ENCODE assay signal across 32 cellular contexts in genomic region chr4:113070755-113071154, GRCh38.
"Had no signal": no experiment of that assay in that cellular context is flagged by ENCODE, and none has a peak within 500 bp of the region (broad histone marks: within the 10 kb centered on the region; RNA-seq: fewer than 3 reads in every experiment).

No MANE protein-coding gene starts in this region.

- H3K36me3 Mint-ChIP-seq: activated CD4-positive, alpha-beta memory T cell treated with anti-CD3 and anti-CD28 coated beads for 36 hours; activated CD8-positive, alpha-beta memory T cell treated with anti-CD3 and anti-CD28 coated beads, Interleukin-2, amount 10 ng/mL, durations not matched to agents 7 days and 5 days; activated naive CD4-positive, alpha-beta T cell treated with anti-CD3 and anti-CD28 coated beads, Interleukin-2, amount 50 U/mL, for 24 hours; activated naive CD8-positive, alpha-beta T cell treated with anti-CD3 and anti-CD28 coated beads for 36 hours had no signal

- H3K27ac Mint-ChIP-seq: activated CD4-positive, alpha-beta memory T cell treated with anti-CD3 and anti-CD28 coated beads for 36 hours; activated CD4-positive, alpha-beta T cell treated with anti-CD3 and anti-CD28 coated beads for 36 hours; activated CD4-positive, alpha-beta T cell treated with anti-CD3 and anti-CD28 coated beads, Interleukin-2, amount 10 ng/mL, durations not matched to agents 24 days and 14 days; activated CD8-positive, alpha-beta memory T cell treated with anti-CD3 and anti-CD28 coated beads, Interleukin-2, amount 10 ng/mL, durations not matched to agents 7 days and 5 days; activated CD8-positive, alpha-beta T cell treated with anti-CD3 and anti-CD28 coated beads, Interleukin-2, amount 10 ng/mL, durations not matched to agents 7 days and 5 days; activated naive CD4-positive, alpha-beta T cell treated with anti-CD3 and anti-CD28 coated beads for 36 hours; activated naive CD4-positive, alpha-beta T cell treated with anti-CD3 and anti-CD28 coated beads, Interleukin-2, amount 50 U/mL, for 24 hours; activated naive CD8-positive, alpha-beta T cell treated with anti-CD3 and anti-CD28 coated beads for 36 hours; activated naive CD8-positive, alpha-beta T cell treated with anti-CD3 and anti-CD28 coated beads, Interleukin-2, amount 50 U/mL, for 24 hours; activated T-helper 1 cell treated with anti-CD3 and anti-CD28 coated beads, Interleukin-12 subunit alpha, Interleukin-12 subunit beta, Interleukin-2, Interleukin-4 antibody, amounts not matched to agents 30 ng/mL and 10 ng/mL and 1 ng/mL, durations not matched to agents 14 hours and 24 hours and 36 hours; activated T-helper 2 cell treated with anti-CD3 and anti-CD28 coated beads, Interferon-gamma antibody, Interleukin-2, Interleukin-4, amounts not matched to agents 10 μg/mL and 5 μg/mL and 100 μg/mL, durations not matched to agents 14 hours and 24 hours and 36 hours had no signal

- FAIRE-seq: frontal cortex had no signal

- DNase-seq: activated CD4-positive, alpha-beta memory T cell treated with anti-CD3 and anti-CD28 coated beads for 36 hours; activated CD4-positive, alpha-beta T cell treated with anti-CD3 and anti-CD28 coated beads for 36 hours; activated CD4-positive, alpha-beta T cell treated with anti-CD3 and anti-CD28 coated beads, Interleukin-2, amount 10 ng/mL, durations not matched to agents 24 days and 14 days; activated CD4-positive, CD25-positive, alpha-beta regulatory T cell; activated CD4-positive, CD25-positive, alpha-beta regulatory T cell treated with anti-CD3 and anti-CD28 coated beads, Interleukin-2, amount 50 U/mL, for 72 hours; activated CD8-positive, alpha-beta memory T cell treated with anti-CD3 and anti-CD28 coated beads, Interleukin-2, amount 10 ng/mL, durations not matched to agents 7 days and 5 days; activated CD8-positive, alpha-beta memory T cell treated with anti-CD3 and anti-CD28 coated beads, Interleukin-2, amount 50 U/mL, for 4 hours; activated CD8-positive, alpha-beta T cell treated with anti-CD3 and anti-CD28 coated beads, Interleukin-2, amount 10 ng/mL, durations not matched to agents 7 days and 5 days; activated effector memory CD4-positive, alpha-beta T cell treated with anti-CD3 and anti-CD28 coated beads, Interleukin-2, amount 50 U/mL, for 16 hours; activated naive CD4-positive, alpha-beta T cell treated with anti-CD3 and anti-CD28 coated beads for 36 hours; activated naive CD8-positive, alpha-beta T cell treated with anti-CD3 and anti-CD28 coated beads for 36 hours; activated naive CD8-positive, alpha-beta T cell treated with anti-CD3 and anti-CD28 coated beads, Interleukin-2, amount 50 U/mL, for 24 hours; activated T-cell treated with anti-CD3 and anti-CD28 coated beads, Interleukin-2, amount 50 U/mL, for 1 hour; activated T-cell treated with anti-CD3 and anti-CD28 coated beads, Interleukin-2, amount 50 U/mL, for 48 hours; adrenal gland; amygdala; aorta; central memory CD4-positive, alpha-beta T cell; cerebellar nuclear complex; colonic mucosa; effector CD8-positive, alpha-beta T cell; foreskin fibroblast; heart left ventricle; T-helper 2 cell had no signal

- H3K4me1 Mint-ChIP-seq: activated CD4-positive, alpha-beta T cell treated with anti-CD3 and anti-CD28 coated beads for 36 hours; activated CD4-positive, alpha-beta T cell treated with anti-CD3 and anti-CD28 coated beads, Interleukin-2, amount 10 ng/mL, durations not matched to agents 24 days and 14 days; activated CD8-positive, alpha-beta memory T cell treated with anti-CD3 and anti-CD28 coated beads, Interleukin-2, amount 10 ng/mL, durations not matched to agents 7 days and 5 days; activated naive CD4-positive, alpha-beta T cell treated with anti-CD3 and anti-CD28 coated beads, Interleukin-2, amount 50 U/mL, for 24 hours; activated naive CD8-positive, alpha-beta T cell treated with anti-CD3 and anti-CD28 coated beads for 36 hours; activated naive CD8-positive, alpha-beta T cell treated with anti-CD3 and anti-CD28 coated beads, Interleukin-2, amount 50 U/mL, for 24 hours had no signal

- H3K9me3 Mint-ChIP-seq: activated CD4-positive, alpha-beta memory T cell treated with anti-CD3 and anti-CD28 coated beads for 36 hours; activated CD4-positive, alpha-beta T cell treated with anti-CD3 and anti-CD28 coated beads, Interleukin-2, amount 10 ng/mL, durations not matched to agents 24 days and 14 days; activated naive CD4-positive, alpha-beta T cell treated with anti-CD3 and anti-CD28 coated beads, Interleukin-2, amount 50 U/mL, for 24 hours; activated naive CD8-positive, alpha-beta T cell treated with anti-CD3 and anti-CD28 coated beads, Interleukin-2, amount 50 U/mL, for 24 hours; activated T-helper 2 cell treated with anti-CD3 and anti-CD28 coated beads, Interferon-gamma antibody, Interleukin-2, Interleukin-4, amounts not matched to agents 10 μg/mL and 5 μg/mL and 100 μg/mL, durations not matched to agents 14 hours and 24 hours and 36 hours; brain had no signal

- H3K4me3 ChIP-seq: adrenal gland, breast epithelium, cardiac muscle cell, colonic mucosa, heart left ventricle had no signal

- H3K27me3 Mint-ChIP-seq: activated CD4-positive, alpha-beta T cell treated with anti-CD3 and anti-CD28 coated beads, Interleukin-2, amount 10 ng/mL, durations not matched to agents 24 days and 14 days; activated CD8-positive, alpha-beta memory T cell treated with anti-CD3 and anti-CD28 coated beads, Interleukin-2, amount 10 ng/mL, durations not matched to agents 7 days and 5 days; activated naive CD4-positive, alpha-beta T cell treated with anti-CD3 and anti-CD28 coated beads, Interleukin-2, amount 50 U/mL, for 24 hours; activated naive CD8-positive, alpha-beta T cell treated with anti-CD3 and anti-CD28 coated beads for 36 hours; activated naive CD8-positive, alpha-beta T cell treated with anti-CD3 and anti-CD28 coated beads, Interleukin-2, amount 50 U/mL, for 24 hours had no signal

- H3K27ac ChIP-seq: breast epithelium, cardiac muscle cell, colonic mucosa, heart left ventricle had no signal

- H3K4me1 ChIP-seq: breast epithelium, colonic mucosa had no signal

- H3K36me3 ChIP-seq: adrenal gland, breast epithelium, cardiac muscle cell, colonic mucosa, heart left ventricle had no signal

- H3K9me3 ChIP-seq: adrenal gland, breast epithelium, colonic mucosa, heart left ventricle had no signal

- ATAC-seq: activated CD4-positive, alpha-beta T cell treated with anti-CD3 and anti-CD28 coated beads for 36 hours; activated CD8-positive, alpha-beta memory T cell treated with anti-CD3 and anti-CD28 coated beads, Interleukin-2, amount 10 ng/mL, durations not matched to agents 7 days and 5 days; activated CD8-positive, alpha-beta T cell treated with anti-CD3 and anti-CD28 coated beads, Interleukin-2, amount 10 ng/mL, durations not matched to agents 7 days and 5 days; activated naive CD8-positive, alpha-beta T cell treated with anti-CD3 and anti-CD28 coated beads, Interleukin-2, amount 50 U/mL, for 24 hours; esophagus mucosa; heart left ventricle had no signal

- H3K4me3 Mint-ChIP-seq: activated CD4-positive, alpha-beta memory T cell treated with anti-CD3 and anti-CD28 coated beads for 36 hours; activated CD4-positive, alpha-beta T cell treated with anti-CD3 and anti-CD28 coated beads for 36 hours; activated CD4-positive, alpha-beta T cell treated with anti-CD3 and anti-CD28 coated beads, Interleukin-2, amount 10 ng/mL, durations not matched to agents 24 days and 14 days; activated CD8-positive, alpha-beta memory T cell treated with anti-CD3 and anti-CD28 coated beads, Interleukin-2, amount 10 ng/mL, durations not matched to agents 7 days and 5 days; activated CD8-positive, alpha-beta T cell treated with anti-CD3 and anti-CD28 coated beads, Interleukin-2, amount 10 ng/mL, durations not matched to agents 7 days and 5 days; activated naive CD4-positive, alpha-beta T cell treated with anti-CD3 and anti-CD28 coated beads for 36 hours; activated naive CD4-positive, alpha-beta T cell treated with anti-CD3 and anti-CD28 coated beads, Interleukin-2, amount 50 U/mL, for 24 hours; activated naive CD8-positive, alpha-beta T cell treated with anti-CD3 and anti-CD28 coated beads for 36 hours; activated naive CD8-positive, alpha-beta T cell treated with anti-CD3 and anti-CD28 coated beads, Interleukin-2, amount 50 U/mL, for 24 hours; activated T-helper 1 cell treated with anti-CD3 and anti-CD28 coated beads, Interleukin-12 subunit alpha, Interleukin-12 subunit beta, Interleukin-2, Interleukin-4 antibody, amounts not matched to agents 30 ng/mL and 10 ng/mL and 1 ng/mL, durations not matched to agents 14 hours and 24 hours and 36 hours; brain had no signal

- H3K27me3 ChIP-seq: adrenal gland, breast epithelium, cardiac muscle cell, colonic mucosa, heart left ventricle had no signal
